Comparison of ENCODE assay signal across 30 cellular contexts in genomic region chr14:55654233-55654632, GRCh38.
"Had no signal": no experiment of that assay in that cellular context is flagged by ENCODE, and none has a peak within 500 bp of the region (broad histone marks: within the 10 kb centered on the region; RNA-seq: fewer than 3 reads in every experiment).

No MANE protein-coding gene starts in this region.

- H3K27ac ChIP-seq: breast epithelium, colonic mucosa, epithelial cell of prostate, neutrophil, prostate gland, sigmoid colon, transverse colon had no signal

- H3K9ac ChIP-seq: SK-N-SH had no signal

- H3K4me1 ChIP-seq: breast epithelium, colonic mucosa, prostate gland, sigmoid colon, transverse colon had no signal

- ATAC-seq: activated CD8-positive, alpha-beta T cell treated with anti-CD3 and anti-CD28 coated beads for 36 hours; activated T-cell treated with anti-CD3 and anti-CD28 coated beads, Interleukin-2, amount 50 U/mL, for 4 hours; activated T-helper 17 cell treated with anti-CD3 and anti-CD28 coated beads, Interleukin-2, amount 50 U/mL, for 72 hours; stimulated activated memory B cell treated with anti-CD40 and anti-IgM and Interleukin-4, amounts not matched to agents 10 μg/mL and 1 μg/mL and 100 μg/mL, for 72 hours had no signal

- H3K9me3 ChIP-seq: breast epithelium, colonic mucosa, left ventricle myocardium inferior, neutrophil, prostate gland, sigmoid colon, transverse colon had no signal

- H3K36me3 ChIP-seq: prostate gland had no signal

- H3K4me3 ChIP-seq: breast epithelium, colonic mucosa, left ventricle myocardium inferior, prostate gland, sigmoid colon, smooth muscle cell, transverse colon had no signal

- DNase-seq: activated B cell treated with CpG ODN at 0.5 μM for 24 hours; activated CD4-positive, alpha-beta T cell treated with anti-CD3 and anti-CD28 coated beads, Interleukin-2, amount 50 U/mL, for 1 hour; activated CD8-positive, alpha-beta T cell treated with anti-CD3 and anti-CD28 coated beads for 36 hours; activated gamma-delta T cell treated with Interleukin-2 at 50 U/mL for 16 hours; activated naive CD4-positive, alpha-beta T cell treated with anti-CD3 and anti-CD28 coated beads, Interleukin-2, amount 50 U/mL, for 16 hours; activated T-cell treated with anti-CD3 and anti-CD28 coated beads, Interleukin-2, amount 50 U/mL, for 4 hours; amygdala; colonic mucosa; effector CD8-positive, alpha-beta T cell; foreskin fibroblast; head of caudate nucleus; left ventricle myocardium inferior; naive B cell; nephron progenitor cell; retina; sigmoid colon; SK-N-SH; stimulated activated CD4-positive, alpha-beta T cell treated with anti-CD3 and anti-CD28 coated beads, Interleukin-1b, Interleukin-23, amount 100 ng/mL, for 48 hours; stimulated activated CD4-positive, alpha-beta T cell treated with anti-CD3 and anti-CD28 coated beads, Interleukin-4, amount 100 ng/mL, for 4 hours; stimulated activated CD8-positive, alpha-beta memory T cell treated with anti-CD3 and anti-CD28 coated beads, Interleukin-4, amount 100 ng/mL, for 48 hours; SW 1271; T-helper 9 cell; transverse colon had no signal

- H3K4me2 ChIP-seq: SK-N-SH, smooth muscle cell had no signal

- H3K27me3 ChIP-seq: breast epithelium, colonic mucosa, neutrophil, sigmoid colon, transverse colon had no signal
